ENCODE assay signal across 7 cellular contexts in genomic region chr3:28575748-28576589, GRCh38.
DNase-seq lines count a peak whose midpoint lies in the region; ATAC-seq and TF ChIP-seq lines count a peak whose summit lies in the region.

No MANE protein-coding gene starts in this region.

- H3K9me3 Mint-ChIP-seq in WTC11 = no peaks in the 10 kb centered on the region
- no peaks in the 10 kb centered on the region for H3K9me3 Mint-ChIP-seq in CD8-positive, alpha-beta memory T cell

- peaks cover 27% of the 10 kb centered on the region for H3K4me1 ChIP-seq in HUES48 (ENCODE audit: control insufficient read depth, insufficient read depth, low read length)
- peaks cover 7% of the 10 kb centered on the region for H3K4me1 ChIP-seq in iPS-15b (ENCODE audit: control insufficient read depth, insufficient read depth, low read length)
- H3K4me1 ChIP-seq in spleen = peaks cover 0 to 20% (median 2%) of the 10 kb centered on the region in 6 donors
- H3K4me1 ChIP-seq in CD8-positive, alpha-beta memory T cell (ENCODE audit: insufficient read depth, low read length) = no peaks in the 10 kb centered on the region

- no peak for TF ChIP-seq CTCF in WTC11 (IDR thresholded peaks at IDR 0.05)
- no peak for TF ChIP-seq CTCF in spleen (IDR thresholded peaks at IDR 0.05 in 8 of 11, conservative IDR thresholded peaks at IDR 0.05 in 3 of 11)

- H3K36me3 Mint-ChIP-seq in WTC11 = no peaks in the 10 kb centered on the region
- no peaks in the 10 kb centered on the region for H3K36me3 Mint-ChIP-seq in CD8-positive, alpha-beta memory T cell

- no peak for TF ChIP-seq POLR2A in spleen (IDR thresholded peaks at IDR 0.05)

- POLR2A ChIA-PET in WTC11 (lab: Charles Lee) = interaction anchor here (0.5 to 1.1 kb wide), 3 partner anchors 19 to 92 kb away, joined by 3 read pairs; no protein-coding TSS in a partner anchor
- POLR2A ChIA-PET in CD8-positive, alpha-beta memory T cell (lab: Charles Lee) = no interaction called here

- H3K27ac ChIP-seq in HUES48 (ENCODE audit: low read depth, low read length) (peak overlapping the region; percentile 16), spleen (no peak overlapping the region)
- H3K27ac ChIP-seq in CD8-positive, alpha-beta memory T cell (ENCODE audit: low read depth, low read length) = no peak overlapping the region

- H3K27me3 Mint-ChIP-seq in WTC11 (ENCODE audit: low read depth) = peaks cover 40% of the 10 kb centered on the region
- peaks cover 30 to 66% of the 10 kb centered on the region in 2 donors for H3K27me3 Mint-ChIP-seq in CD8-positive, alpha-beta memory T cell

- no peaks in the 10 kb centered on the region for H3K36me3 ChIP-seq in HUES48 (ENCODE audit: control insufficient read depth, insufficient read depth, low read length)
- H3K36me3 ChIP-seq in iPS-15b (ENCODE audit: control insufficient read depth, insufficient read depth, low read length) = no peaks in the 10 kb centered on the region
- H3K36me3 ChIP-seq in spleen = no peaks in the 10 kb centered on the region
- no peaks in the 10 kb centered on the region for H3K36me3 ChIP-seq in CD8-positive, alpha-beta memory T cell (ENCODE audit: insufficient read depth, low read length)

- H3K27me3 ChIP-seq in HUES48 (ENCODE audit: control insufficient read depth, insufficient read depth, low read length) (peaks cover 39% of the 10 kb centered on the region), iPS-15b (ENCODE audit: control insufficient read depth, insufficient read depth, low read length) (peaks cover 33% of the 10 kb centered on the region), spleen (replicated peaks in 1 of 7) (peaks cover 0 to 75% (median 17%) of the 10 kb centered on the region in 7 donors)
- H3K27me3 ChIP-seq in CD8-positive, alpha-beta memory T cell (ENCODE audit: insufficient read depth, low read length, poor library complexity, severe bottlenecking) = peaks cover 5% of the 10 kb centered on the region

- H3K4me3 ChIP-seq in HUES48 (ENCODE audit: low read depth, low read length) (peak overlapping the region; percentile 83), iPS-15b (ENCODE audit: low read depth, low read length) (peak overlapping the region; percentile 83), spleen (peak overlapping the region; percentile 14 to 66 (median 40))
- no peak overlapping the region for H3K4me3 ChIP-seq in CD8-positive, alpha-beta memory T cell (ENCODE audit: low read length)

- CTCF ChIA-PET in WTC11 (lab: Charles Lee) = interaction anchor here (0.7 to 3.0 kb wide), 2 partner anchors 20 to 92 kb away, joined by 3 to 15 read pairs; no protein-coding TSS in a partner anchor
- CTCF ChIA-PET in CD8-positive, alpha-beta memory T cell (lab: Charles Lee) = no interaction called here

- ATAC-seq in WTC11 (peak; percentile 56), GM18861 (IDR thresholded peaks at IDR 0.05; ENCODE audit: unreplicated experiment) (no peak), GM21381 (IDR thresholded peaks at IDR 0.05; ENCODE audit: unreplicated experiment) (no peak)

- DNase-seq in WTC11 (ENCODE audit: low spot score) (peak; percentile 52), spleen (no peak)
- DNase-seq in CD8-positive, alpha-beta memory T cell = no peak

- intact Hi-C loops in spleen (cut with DNase I; ENCODE audit: low total_unique reads) = no loop called here

- no peak overlapping the region for H3K27ac Mint-ChIP-seq in WTC11
- H3K27ac Mint-ChIP-seq in CD8-positive, alpha-beta memory T cell = no peak overlapping the region

- H3K9ac ChIP-seq in HUES48 (ENCODE audit: low read depth, low read length) = peak overlapping the region; percentile 1; the same call in 1 of the 2 replicates
- H3K9ac ChIP-seq in iPS-15b (ENCODE audit: low read depth, low read length) = peak overlapping the region; percentile 14

- no peaks in the 10 kb centered on the region for H3K9me3 ChIP-seq in HUES48 (ENCODE audit: control insufficient read depth, insufficient read depth, low read length)
- no peaks in the 10 kb centered on the region for H3K9me3 ChIP-seq in iPS-15b (ENCODE audit: control insufficient read depth, insufficient read depth, low read length)
- H3K9me3 ChIP-seq in spleen = no peaks in the 10 kb centered on the region
- no peaks in the 10 kb centered on the region for H3K9me3 ChIP-seq in CD8-positive, alpha-beta memory T cell (ENCODE audit: low read length)

- peaks cover 63% of the 10 kb centered on the region for H3K4me1 Mint-ChIP-seq in WTC11
- peaks cover 0 to 7% (median 4%) of the 10 kb centered on the region in 3 donors for H3K4me1 Mint-ChIP-seq in CD8-positive, alpha-beta memory T cell

- peak overlapping the region; percentile 94 for H3K4me3 Mint-ChIP-seq in WTC11
- no peak overlapping the region for H3K4me3 Mint-ChIP-seq in CD8-positive, alpha-beta memory T cell

- WGBS in spleen, 5 donors = 2 to 9% (median 3%) methylated on average over 40 to 75 of the region's 75 CpGs

TF ChIP-seq in WTC11, 78 proteins besides CTCF, POLR2A, EP300 and RAD21:
- TF ChIP-seq, protein P1, sequence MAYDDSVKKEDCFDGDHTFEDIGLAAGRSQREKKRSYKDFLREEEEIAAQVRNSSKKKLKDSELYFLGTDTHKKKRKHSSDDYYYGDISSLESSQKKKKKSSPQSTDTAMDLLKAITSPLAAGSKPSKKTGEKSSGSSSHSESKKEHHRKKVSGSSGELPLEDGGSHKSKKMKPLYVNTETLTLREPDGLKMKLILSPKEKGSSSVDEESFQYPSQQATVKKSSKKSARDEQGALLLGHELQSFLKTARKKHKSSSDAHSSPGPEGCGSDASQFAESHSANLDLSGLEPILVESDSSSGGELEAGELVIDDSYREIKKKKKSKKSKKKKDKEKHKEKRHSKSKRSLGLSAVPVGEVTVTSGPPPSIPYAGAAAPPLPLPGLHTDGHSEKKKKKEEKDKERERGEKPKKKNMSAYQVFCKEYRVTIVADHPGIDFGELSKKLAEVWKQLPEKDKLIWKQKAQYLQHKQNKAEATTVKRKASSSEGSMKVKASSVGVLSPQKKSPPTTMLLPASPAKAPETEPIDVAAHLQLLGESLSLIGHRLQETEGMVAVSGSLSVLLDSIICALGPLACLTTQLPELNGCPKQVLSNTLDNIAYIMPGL (CRISPR knock-in tag; IDR thresholded peaks at IDR 0.05) = peak; percentile 75; the same call in 1 of the 2 replicates
- 0 out of 2 replicates have a peak, but pooled peaks have one; percentile 34 for TF ChIP-seq ZNF416 (CRISPR knock-in tag; IDR thresholded peaks at IDR 0.05)
- no peak for TF ChIP-seq E2F4 (CRISPR knock-in tag; IDR thresholded peaks at IDR 0.05; ENCODE audit: borderline replicate concordance, low read depth)
- TF ChIP-seq ETV6 (CRISPR knock-in tag; IDR thresholded peaks at IDR 0.05) = no peak
- TF ChIP-seq, protein P2, sequence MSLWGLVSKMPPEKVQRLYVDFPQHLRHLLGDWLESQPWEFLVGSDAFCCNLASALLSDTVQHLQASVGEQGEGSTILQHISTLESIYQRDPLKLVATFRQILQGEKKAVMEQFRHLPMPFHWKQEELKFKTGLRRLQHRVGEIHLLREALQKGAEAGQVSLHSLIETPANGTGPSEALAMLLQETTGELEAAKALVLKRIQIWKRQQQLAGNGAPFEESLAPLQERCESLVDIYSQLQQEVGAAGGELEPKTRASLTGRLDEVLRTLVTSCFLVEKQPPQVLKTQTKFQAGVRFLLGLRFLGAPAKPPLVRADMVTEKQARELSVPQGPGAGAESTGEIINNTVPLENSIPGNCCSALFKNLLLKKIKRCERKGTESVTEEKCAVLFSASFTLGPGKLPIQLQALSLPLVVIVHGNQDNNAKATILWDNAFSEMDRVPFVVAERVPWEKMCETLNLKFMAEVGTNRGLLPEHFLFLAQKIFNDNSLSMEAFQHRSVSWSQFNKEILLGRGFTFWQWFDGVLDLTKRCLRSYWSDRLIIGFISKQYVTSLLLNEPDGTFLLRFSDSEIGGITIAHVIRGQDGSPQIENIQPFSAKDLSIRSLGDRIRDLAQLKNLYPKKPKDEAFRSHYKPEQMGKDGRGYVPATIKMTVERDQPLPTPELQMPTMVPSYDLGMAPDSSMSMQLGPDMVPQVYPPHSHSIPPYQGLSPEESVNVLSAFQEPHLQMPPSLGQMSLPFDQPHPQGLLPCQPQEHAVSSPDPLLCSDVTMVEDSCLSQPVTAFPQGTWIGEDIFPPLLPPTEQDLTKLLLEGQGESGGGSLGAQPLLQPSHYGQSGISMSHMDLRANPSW (CRISPR knock-in tag; conservative IDR thresholded peaks at IDR 0.05; ENCODE audit: low read depth) = no peak
- no peak for TF ChIP-seq ELF4 (CRISPR knock-in tag; IDR thresholded peaks at IDR 0.05; ENCODE audit: low read depth)
- 0 out of 2 replicates have a peak, but pooled peaks have one; percentile 18 for TF ChIP-seq ZNF317 (CRISPR knock-in tag; IDR thresholded peaks at IDR 0.05; ENCODE audit: borderline replicate concordance, low read depth)
- TF ChIP-seq, protein P3, sequence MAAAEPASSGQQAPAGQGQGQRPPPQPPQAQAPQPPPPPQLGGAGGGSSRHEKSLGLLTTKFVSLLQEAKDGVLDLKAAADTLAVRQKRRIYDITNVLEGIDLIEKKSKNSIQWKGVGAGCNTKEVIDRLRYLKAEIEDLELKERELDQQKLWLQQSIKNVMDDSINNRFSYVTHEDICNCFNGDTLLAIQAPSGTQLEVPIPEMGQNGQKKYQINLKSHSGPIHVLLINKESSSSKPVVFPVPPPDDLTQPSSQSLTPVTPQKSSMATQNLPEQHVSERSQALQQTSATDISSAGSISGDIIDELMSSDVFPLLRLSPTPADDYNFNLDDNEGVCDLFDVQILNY (CRISPR knock-in tag; IDR thresholded peaks at IDR 0.05) = 0 out of 2 replicates have a peak, but pooled peaks have one; percentile 19
- no peak for TF ChIP-seq NR3C1 (CRISPR knock-in tag; conservative IDR thresholded peaks at IDR 0.05; ENCODE audit: low read depth)
- no peak for TF ChIP-seq IRF2 (CRISPR knock-in tag; IDR thresholded peaks at IDR 0.05; ENCODE audit: borderline replicate concordance, low read depth)
